8 cellular contexts compared by ENCODE assay signal in the genomic region with DNA sequence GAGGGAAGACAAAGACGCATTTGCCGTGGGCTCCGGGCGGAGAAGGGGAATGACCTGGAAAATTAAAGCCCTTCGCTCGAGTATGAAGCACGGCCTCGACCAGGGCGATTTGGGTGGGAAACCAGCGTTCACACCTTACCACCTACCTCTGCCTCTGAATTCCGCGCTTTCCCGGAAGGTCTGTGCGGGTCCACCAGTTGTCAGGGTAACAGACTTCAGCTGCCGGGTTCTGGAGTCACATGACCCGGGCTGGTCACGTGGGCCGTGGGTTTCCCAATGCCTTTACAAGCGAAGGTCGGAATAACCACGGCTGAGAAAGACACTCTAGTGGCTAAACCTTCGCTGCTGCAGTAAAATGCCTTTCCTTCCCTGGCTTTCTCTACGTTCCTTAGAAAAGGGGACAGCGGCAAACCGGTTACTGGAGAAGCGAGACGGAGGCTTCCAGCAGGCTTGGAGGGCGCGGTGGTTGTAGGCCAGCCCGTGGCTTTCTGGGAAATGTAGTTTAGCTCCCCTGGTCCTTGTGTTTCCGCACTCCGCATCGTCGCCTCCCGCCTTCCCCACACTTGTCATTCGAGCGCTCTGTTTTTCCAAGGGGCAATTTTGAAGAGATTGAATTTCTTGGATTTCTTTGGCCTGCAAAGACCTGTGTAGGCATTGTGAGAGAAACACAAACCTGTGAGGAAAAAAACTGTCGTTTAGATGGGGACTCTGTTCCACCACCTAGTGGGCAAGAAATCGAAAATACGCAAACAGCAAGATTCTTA. TPM values are rescaled to one million over a fixed set of nuclear protein-coding genes. Genes with fewer than 3 reads are reported as not detected.
DNase-seq lines count a peak whose midpoint lies in the region; ATAC-seq, FAIRE-seq and TF ChIP-seq lines count a peak whose summit lies in the region.

A gene with protein sequence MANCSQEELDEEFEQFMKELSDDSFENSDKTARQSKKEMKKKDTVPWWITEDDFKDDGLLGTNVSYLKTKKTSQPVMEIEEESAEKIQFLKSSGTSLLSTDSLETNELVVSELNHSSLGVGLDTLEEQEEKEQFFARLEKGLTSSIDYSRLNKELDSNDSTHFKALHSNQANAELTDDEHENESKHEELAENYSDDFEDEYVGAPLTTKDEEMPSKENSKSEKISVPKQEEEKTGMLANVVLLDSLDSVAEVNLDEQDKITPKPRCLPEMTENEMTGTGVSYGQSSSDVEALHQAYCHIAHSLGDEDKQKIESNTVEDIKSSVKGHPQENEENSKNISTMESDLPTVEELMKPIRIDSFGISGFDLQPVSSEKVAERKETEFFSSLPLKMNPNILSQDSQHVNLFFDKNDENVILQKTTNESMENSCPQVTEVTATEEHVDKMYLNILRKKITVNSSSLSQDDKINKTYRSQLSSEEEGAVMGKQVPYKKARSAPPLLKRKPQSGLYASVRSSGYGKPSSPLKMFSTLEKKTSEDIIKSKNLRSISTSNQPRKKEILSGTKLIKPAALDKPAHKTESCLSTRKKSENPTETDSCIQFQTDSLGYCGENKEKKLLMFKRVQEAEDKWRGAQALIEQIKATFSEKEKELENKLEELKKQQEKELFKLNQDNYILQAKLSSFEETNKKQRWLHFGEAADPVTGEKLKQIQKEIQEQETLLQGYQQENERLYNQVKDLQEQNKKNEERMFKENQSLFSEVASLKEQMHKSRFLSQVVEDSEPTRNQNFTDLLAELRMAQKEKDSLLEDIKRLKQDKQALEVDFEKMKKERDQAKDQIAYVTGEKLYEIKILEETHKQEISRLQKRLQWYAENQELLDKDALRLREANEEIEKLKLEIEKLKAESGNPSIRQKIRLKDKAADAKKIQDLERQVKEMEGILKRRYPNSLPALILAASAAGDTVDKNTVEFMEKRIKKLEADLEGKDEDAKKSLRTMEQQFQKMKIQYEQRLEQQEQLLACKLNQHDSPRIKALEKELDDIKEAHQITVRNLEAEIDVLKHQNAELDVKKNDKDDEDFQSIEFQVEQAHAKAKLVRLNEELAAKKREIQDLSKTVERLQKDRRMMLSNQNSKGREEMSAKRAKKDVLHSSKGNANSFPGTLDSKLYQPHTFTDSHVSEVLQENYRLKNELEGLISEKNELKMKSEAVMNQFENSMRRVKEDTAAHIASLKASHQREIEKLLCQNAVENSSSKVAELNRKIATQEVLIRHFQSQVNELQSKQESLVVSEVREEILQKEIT (N-terminal part only) (minus strand): TSS at position 210 of the 764 bp plus-strand sequence. CDS start 1,250 bp downstream, outside the sequence.

- peak; percentile 80 for FAIRE-seq in astrocyte (lab: Jason Lieb, UNC)

- H3K27ac Mint-ChIP-seq in T-helper 17 cell, result peak within 1 kb of the TSS; percentile 95
- peak within 1 kb of the TSS; percentile 74 for H3K27ac Mint-ChIP-seq in astrocyte (ENCODE audit: unreplicated experiment)

- peak within 1 kb of the TSS; percentile 98 for H3K4me3 ChIP-seq in astrocyte (ENCODE audit: insufficient read depth, low read depth, low read length)

- no peaks in the 10 kb centered on the region for H3K9me3 ChIP-seq in T-helper 17 cell (ENCODE audit: control insufficient read depth, low read length, poor library complexity, severe bottlenecking)
- H3K9me3 ChIP-seq in astrocyte (ENCODE audit: insufficient read depth, low read depth, low read length), result no peaks in the 10 kb centered on the region

- peak within 1 kb of the TSS; percentile 87 for H3K9ac ChIP-seq in astrocyte (ENCODE audit: low read length)

- H2AFZ ChIP-seq in astrocyte (ENCODE audit: low read depth, low read length), result peak within 1 kb of the TSS; percentile 99

- H3K27ac ChIP-seq in astrocyte (ENCODE audit: low read depth, low read length), result peak within 1 kb of the TSS; percentile 84

- TF ChIP-seq POLR2A in GM15510 (IDR thresholded peaks at IDR 0.05; ENCODE audit: borderline replicate concordance, extremely low read depth, insufficient read length), result peak; percentile 32

- DNase-seq in NCI-H1694 (lab: John Stamatoyannopoulos, UW) (peak; percentile 71), T-helper 17 cell (peak; percentile 74 to 77 (median 76)), astrocyte (ENCODE audit: low read depth) (peak; percentile 75), hippocampal formation (lab: John Stamatoyannopoulos, UW) (peak; percentile 94 to 97), retina (peak; percentile 100), cortex of kidney (lab: John Stamatoyannopoulos, UW) (no peak)

- H3K36me3 Mint-ChIP-seq in T-helper 17 cell (ENCODE audit: low read depth), result peaks cover 3% of the 10 kb centered on the region
- H3K36me3 Mint-ChIP-seq in astrocyte (ENCODE audit: low read depth, unreplicated experiment), result no peaks in the 10 kb centered on the region

- ATAC-seq in HG02885 (IDR thresholded peaks at IDR 0.05; ENCODE audit: poor library complexity, unreplicated experiment), result peak; percentile 98
- peak; percentile 92 for ATAC-seq in T-helper 17 cell

- no peaks in the 10 kb centered on the region for H4K20me1 ChIP-seq in astrocyte (ENCODE audit: insufficient read depth, low read length)

- H3K4me1 Mint-ChIP-seq in T-helper 17 cell, result peaks cover 25% of the 10 kb centered on the region
- peaks cover 2% of the 10 kb centered on the region for H3K4me1 Mint-ChIP-seq in astrocyte (ENCODE audit: low read depth, unreplicated experiment)

- TF ChIP-seq CTCF in astrocyte (IDR thresholded peaks at IDR 0.05; ENCODE audit: insufficient read depth, low read depth, low read length), result peak; percentile 75

- no peaks in the 10 kb centered on the region for H3K36me3 ChIP-seq in astrocyte (ENCODE audit: insufficient read depth, low read length)

- no peaks in the 10 kb centered on the region for H3K4me1 ChIP-seq in astrocyte (ENCODE audit: insufficient read depth, low read length)

- H3K4me3 Mint-ChIP-seq in T-helper 17 cell (peak within 1 kb of the TSS; percentile 98), astrocyte (ENCODE audit: unreplicated experiment) (peak within 1 kb of the TSS; percentile 96)

- H3K79me2 ChIP-seq in astrocyte (ENCODE audit: insufficient read depth, low read length), result no peaks in the 10 kb centered on the region

- H3K27me3 ChIP-seq in astrocyte (ENCODE audit: insufficient read depth, low read length), result peaks cover 10% of the 10 kb centered on the region

- H3K27me3 Mint-ChIP-seq in T-helper 17 cell, result peaks cover 12% of the 10 kb centered on the region
- peaks cover 18% of the 10 kb centered on the region for H3K27me3 Mint-ChIP-seq in astrocyte (ENCODE audit: low read depth, unreplicated experiment)

- no peaks in the 10 kb centered on the region for H3K9me3 Mint-ChIP-seq in astrocyte (ENCODE audit: unreplicated experiment)

- peak within 1 kb of the TSS; percentile 92 for H3K4me2 ChIP-seq in astrocyte (ENCODE audit: low read length)

RNA-seq across cellular contexts. Expression of the gene that starts here (rescaled TPM):
- total RNA-seq in T-helper 17 cell (1 to 10 TPM; 6.9 to 7.1 TPM), astrocyte (6.3 and 6.9 TPM in 2 replicates)
